In the genomic region with DNA sequence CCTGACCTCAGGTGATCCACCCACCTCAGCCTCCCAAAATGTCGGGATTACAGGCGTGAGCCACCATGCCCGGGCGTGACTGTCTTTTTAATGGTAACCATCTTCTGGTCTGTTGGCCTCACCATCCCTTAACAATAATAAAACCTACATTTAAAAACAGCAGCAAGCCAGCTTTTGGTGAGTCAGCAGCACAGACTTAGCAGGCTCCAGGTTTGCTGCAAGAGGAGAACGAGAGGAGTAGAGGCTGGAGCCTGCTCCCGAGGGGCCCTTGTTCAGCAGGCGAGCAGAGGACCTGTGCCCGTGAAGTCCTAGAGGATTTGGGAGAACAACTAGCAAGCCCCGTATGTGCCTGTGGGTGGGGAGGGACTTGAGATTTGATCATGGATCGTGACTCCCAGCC, we compare ENCODE assay signal across 22 cellular contexts. TPM values are rescaled to one million over a fixed set of nuclear protein-coding genes. Genes with fewer than 3 reads are reported as not detected.
"Had no signal": no experiment of that assay in that cellular context is flagged by ENCODE, and none has a peak within 500 bp of the region (broad histone marks: within the 10 kb centered on the region; RNA-seq: fewer than 3 reads in every experiment).

No MANE protein-coding gene starts in this region.

- H3K27ac Mint-ChIP-seq: natural killer cell, type B pancreatic cell had no signal

- ATAC-seq: gastrocnemius medialis, heart right ventricle, natural killer cell had no signal

- H3K27me3 ChIP-seq: esophagus muscularis mucosa, gastrocnemius medialis, heart right ventricle, ovary, right atrium auricular region, sigmoid colon, suprapubic skin, thyroid gland had no signal

- H3K4me1 ChIP-seq: esophagus muscularis mucosa, gastrocnemius medialis, heart right ventricle, right atrium auricular region, sigmoid colon, suprapubic skin, thyroid gland had no signal

- H3K9me3 Mint-ChIP-seq: natural killer cell, neural crest cell, type B pancreatic cell had no signal

- H3K4me3 Mint-ChIP-seq: natural killer cell, neural crest cell, type B pancreatic cell had no signal

- H3K4me1 Mint-ChIP-seq: natural killer cell, neural crest cell had no signal

- H3K36me3 ChIP-seq: esophagus muscularis mucosa, gastrocnemius medialis, heart right ventricle, ovary, right atrium auricular region, sigmoid colon, suprapubic skin, thyroid gland had no signal

- H3K27ac ChIP-seq: epithelial cell of prostate, esophagus muscularis mucosa, gastrocnemius medialis, heart right ventricle, ovary, right atrium auricular region, sigmoid colon, suprapubic skin, thyroid gland had no signal

- H3K4me3 ChIP-seq: esophagus muscularis mucosa, gastrocnemius medialis, heart right ventricle, ovary, right atrium auricular region, sigmoid colon, suprapubic skin, thyroid gland had no signal

- H3K9me3 ChIP-seq: esophagus muscularis mucosa, gastrocnemius medialis, heart right ventricle, ovary, right atrium auricular region, sigmoid colon, suprapubic skin, thyroid gland had no signal

- H3K27me3 Mint-ChIP-seq: type B pancreatic cell had no signal

- DNase-seq: effector memory CD4-positive, alpha-beta T cell; gastrocnemius medialis; heart right ventricle; hypothalamus; kidney glomerular epithelial cell; mammary epithelial cell; natural killer cell; ovary; sigmoid colon; small intestine; stimulated activated CD4-positive, alpha-beta T cell treated with anti-CD3 and anti-CD28 coated beads, Interleukin-2, amount 100 ng/mL, for 48 hours; stimulated activated naive CD4-positive, alpha-beta T cell treated with Interleukin-2 at 50 U/mL for 16 hours; thyroid gland had no signal

- H3K36me3 Mint-ChIP-seq: natural killer cell, type B pancreatic cell had no signal

RNA-seq across cellular contexts. Expression of a gene that starts 35.7 kb away (rescaled TPM):
- total RNA-seq: esophagus muscularis mucosa, gastrocnemius medialis, heart right ventricle, lower leg skin, mammary epithelial cell, mucosa of gallbladder, natural killer cell, neural crest cell, ovary, posterior vena cava, right atrium auricular region, sigmoid colon, suprapubic skin, thyroid gland had no signal
- polyA plus RNA-seq: heart right ventricle, mammary epithelial cell, ovary had no signal
